ENCODE assay signal across 20 cellular contexts in the genomic region with DNA sequence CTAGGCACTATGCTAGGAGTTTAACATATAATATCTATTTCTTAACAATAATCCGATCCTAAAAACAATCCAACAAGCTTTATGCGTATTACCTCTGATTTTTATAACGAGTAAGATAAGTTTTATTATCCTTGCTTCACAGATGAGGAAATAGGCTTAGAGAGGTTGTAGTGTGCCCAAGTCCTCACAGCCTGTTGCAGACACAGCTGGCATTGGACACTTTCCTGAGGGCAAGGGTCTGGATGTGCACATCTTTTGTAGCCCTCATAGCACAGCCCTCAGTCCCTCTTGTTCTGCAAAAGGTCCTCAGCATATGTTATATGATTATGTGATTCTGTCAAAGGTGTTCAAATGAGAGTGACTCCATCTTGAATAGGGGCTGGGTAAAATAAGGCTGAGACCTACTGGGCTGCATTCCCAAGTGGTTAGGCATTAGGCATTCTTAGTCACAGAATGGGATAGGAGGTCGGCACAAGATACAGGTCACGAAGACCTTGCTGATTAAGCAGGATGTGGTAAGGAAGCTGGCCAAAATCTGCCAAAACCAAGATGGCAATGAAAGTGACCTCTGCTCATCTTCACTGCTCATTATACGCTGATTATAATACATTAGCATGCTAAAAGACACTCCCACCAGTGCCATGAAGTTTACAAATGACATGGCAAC.
DNase-seq lines count a peak whose midpoint lies in the region; ATAC-seq and TF ChIP-seq lines count a peak whose summit lies in the region.
"Had no signal": no experiment of that assay in that cellular context is flagged by ENCODE, and none has a peak within 500 bp of the region (broad histone marks: within the 10 kb centered on the region; RNA-seq: fewer than 3 reads in every experiment).

No MANE protein-coding gene starts in this region.

- H3K56ac ChIP-seq in IMR-90 (ENCODE audit: extremely low read depth, insufficient read depth, low read length): no peak overlapping the region

- H4K20me1 ChIP-seq in IMR-90 (ENCODE audit: insufficient read depth, low read length): no peaks in the 10 kb centered on the region

- intact Hi-C loops in IMR-90 (cut with micrococcal nuclease): no loop called here
- intact Hi-C loops in vagina (cut with DNase I): no loop called here
- intact Hi-C loops in thyroid gland (cut with DNase I): no loop called here

- POLR2A ChIA-PET in IMR-90 (lab: Charles Lee; ENCODE audit: unreplicated experiment): interaction anchor here (1.6 kb wide), 1 partner anchor 75 kb away, joined by 5 read pairs; a partner anchor contains a TSS

- BruUV-seq in IMR-90 (replicated peaks; lab: Mats Ljungman, UMichigan): no TSS peak

- no peak overlapping the region for H3K4me2 ChIP-seq in IMR-90 (ENCODE audit: low read depth, low read length)

- peak overlapping the region; percentile 79 to 93 for H4K8ac ChIP-seq in IMR-90 (ENCODE audit: low read depth in 2 of 2, low read length in 2 of 2)

- H3K14ac ChIP-seq in IMR-90 (replicated peaks; ENCODE audit: low read depth, low read length): peak overlapping the region; percentile 91

- no peak for TF ChIP-seq POLR2A in IMR-90 (IDR thresholded peaks at IDR 0.05; ENCODE audit: low read depth, low read length)
- TF ChIP-seq POLR2A in vagina (IDR thresholded peaks at IDR 0.05): no peak
- no peak for TF ChIP-seq POLR2A in thyroid gland (IDR thresholded peaks at IDR 0.05)

- H2AK9ac ChIP-seq in IMR-90 (replicated peaks; ENCODE audit: low read depth, low read length, poor library complexity): peak overlapping the region; percentile 81

- peaks cover 27% of the 10 kb centered on the region for H3K9me1 ChIP-seq in IMR-90 (ENCODE audit: insufficient read depth, low read length)

- dilution Hi-C loops in IMR-90 (cut with HindIII; ENCODE audit: low sequenced_read_pairs, unreplicated experiment): no loop called here

- H3K27me3 Mint-ChIP-seq in activated naive CD8-positive, alpha-beta T cell treated with anti-CD3 and anti-CD28 coated beads, Interleukin-2, amount 50 U/mL, for 24 hours: no peaks in the 10 kb centered on the region

- in situ Hi-C loops in IMR-90 (cut with MboI; ENCODE audit: low sequenced_read_pairs): no loop called here

- H3K9ac ChIP-seq in IMR-90 (ENCODE audit: low read depth, low read length): no peak overlapping the region

- H3K9me3 ChIP-seq in IMR-90 (ENCODE audit: control insufficient read depth, insufficient read depth, low read length): 0 out of 2 replicates have a peak, but pooled peaks cover 2% of the 10 kb centered on the region
- no peaks in the 10 kb centered on the region for H3K9me3 ChIP-seq in vagina
- no peaks in the 10 kb centered on the region for H3K9me3 ChIP-seq in thyroid gland
- H3K9me3 ChIP-seq: neutrophil had no signal

- H2BK120ac ChIP-seq in IMR-90 (ENCODE audit: low read depth, low read length): peak overlapping the region; percentile 97

- no peaks in the 10 kb centered on the region for H3K27me3 ChIP-seq in IMR-90 (ENCODE audit: control insufficient read depth, insufficient read depth, low read length)
- no peaks in the 10 kb centered on the region for H3K27me3 ChIP-seq in vagina
- no peaks in the 10 kb centered on the region for H3K27me3 ChIP-seq in thyroid gland
- H3K27me3 ChIP-seq: adrenal gland, neutrophil had no signal

- DNase-seq in AG10803 (ENCODE audit: low read depth) (peak; percentile 63), IMR-90 (peak; percentile 87), astrocyte of the hippocampus (ENCODE audit: low read depth, low spot score) (peak; percentile 52), kidney glomerular epithelial cell (lab: John Stamatoyannopoulos, UW) (peak; percentile 29), DMS79 (lab: John Stamatoyannopoulos, UW) (no peak), vagina (ENCODE audit: extremely low spot score in 2 of 2) (no peak), thyroid gland (no peak)
- DNase-seq in activated naive CD8-positive, alpha-beta T cell treated with anti-CD3 and anti-CD28 coated beads, Interleukin-2, amount 50 U/mL, for 24 hours: no peak
- DNase-seq: activated CD4-positive, alpha-beta T cell treated with anti-CD3 and anti-CD28 coated beads for 48 hours; activated T-cell treated with anti-CD3 and anti-CD28 coated beads, Interleukin-2, amount 50 U/mL, for 24 hours; dermis blood vessel endothelial cell; H9; NCI-H1694; stimulated activated naive B cell treated with anti-CD40 and anti-IgM and Interleukin-4, amounts not matched to agents 10 μg/mL and 1 μg/mL and 100 μg/mL, for 72 hours had no signal

- H3K4me1 Mint-ChIP-seq in activated naive CD8-positive, alpha-beta T cell treated with anti-CD3 and anti-CD28 coated beads, Interleukin-2, amount 50 U/mL, for 24 hours: no peaks in the 10 kb centered on the region
- H3K4me1 Mint-ChIP-seq: memory B cell had no signal

- peak overlapping the region; percentile 61; the same call in 1 of the 2 replicates for H3K18ac ChIP-seq in IMR-90 (ENCODE audit: low read depth, low read length)

- peak overlapping the region; percentile 97 for H3K4ac ChIP-seq in IMR-90 (ENCODE audit: low read depth, low read length)

- H3K4me3 Mint-ChIP-seq in activated naive CD8-positive, alpha-beta T cell treated with anti-CD3 and anti-CD28 coated beads, Interleukin-2, amount 50 U/mL, for 24 hours: no peak overlapping the region
- H3K4me3 Mint-ChIP-seq: activated T-cell treated with anti-CD3 and anti-CD28 coated beads, Interleukin-2, amount 50 U/mL, for 24 hours; H9; memory B cell; stimulated activated naive B cell treated with anti-CD40 and anti-IgM and Interleukin-4, amounts not matched to agents 10 μg/mL and 1 μg/mL and 100 μg/mL, for 72 hours; T-helper 2 cell treated with Interferon-gamma antibody and Interleukin-4, amounts not matched to agents 5 μg/mL and 100 μg/mL, for 36 hours had no signal

- ATAC-seq in IMR-90 (ENCODE audit: low read depth): peak; percentile 56; the same call in 1 of the 2 replicates
- ATAC-seq in activated naive CD8-positive, alpha-beta T cell treated with anti-CD3 and anti-CD28 coated beads, Interleukin-2, amount 50 U/mL, for 24 hours: no peak
- ATAC-seq: Panc1; sciatic nerve; stimulated activated naive B cell treated with anti-CD40 and anti-IgM and Interleukin-4, amounts not matched to agents 10 μg/mL and 1 μg/mL and 100 μg/mL, for 72 hours had no signal

- H3K23ac ChIP-seq in IMR-90 (ENCODE audit: low read depth, low read length): peak overlapping the region; percentile 94

- H3K9me3 Mint-ChIP-seq in activated naive CD8-positive, alpha-beta T cell treated with anti-CD3 and anti-CD28 coated beads, Interleukin-2, amount 50 U/mL, for 24 hours: peaks cover 12% of the 10 kb centered on the region
- H3K9me3 Mint-ChIP-seq: T-helper 2 cell treated with Interferon-gamma antibody and Interleukin-4, amounts not matched to agents 5 μg/mL and 100 μg/mL, for 36 hours had no signal

- peak overlapping the region; percentile 96 for H2BK20ac ChIP-seq in IMR-90 (ENCODE audit: low read depth, low read length)

- H4K91ac ChIP-seq in IMR-90 (ENCODE audit: insufficient read depth, low read depth, low read length): peak overlapping the region; percentile 95

- H3K4me1 ChIP-seq in IMR-90 (ENCODE audit: control insufficient read depth, insufficient read depth, low read length): peaks cover 17% of the 10 kb centered on the region
- H3K4me1 ChIP-seq in vagina: peaks cover 9% of the 10 kb centered on the region
- H3K4me1 ChIP-seq in thyroid gland: peaks cover 16 to 24% of the 10 kb centered on the region in 2 donors

- H3K4me3 ChIP-seq in AG10803 (ENCODE audit: low read length) (no peak overlapping the region), IMR-90 (ENCODE audit: insufficient read depth, low read depth, low read length) (no peak overlapping the region), vagina (no peak overlapping the region), thyroid gland (replicated peaks in 1 of 3) (no peak overlapping the region)
- H3K4me3 ChIP-seq: adrenal gland had no signal

- H2AK5ac ChIP-seq in IMR-90 (ENCODE audit: low read depth, low read length): peak overlapping the region; percentile 99

- no peak overlapping the region for H3K27ac Mint-ChIP-seq in activated naive CD8-positive, alpha-beta T cell treated with anti-CD3 and anti-CD28 coated beads, Interleukin-2, amount 50 U/mL, for 24 hours
- H3K27ac Mint-ChIP-seq: activated T-cell treated with anti-CD3 and anti-CD28 coated beads, Interleukin-2, amount 50 U/mL, for 24 hours; H9; memory B cell; stimulated activated naive B cell treated with anti-CD40 and anti-IgM and Interleukin-4, amounts not matched to agents 10 μg/mL and 1 μg/mL and 100 μg/mL, for 72 hours; T-helper 2 cell treated with Interferon-gamma antibody and Interleukin-4, amounts not matched to agents 5 μg/mL and 100 μg/mL, for 36 hours had no signal

- H3K79me1 ChIP-seq in IMR-90 (ENCODE audit: low read depth in 1 of 2, low read length in 2 of 2): peaks cover 0 to 12% of the 10 kb centered on the region in 2 experiments; a peak in 2 of 4 replicates

- peak overlapping the region; percentile 12; the same call in 1 of the 2 replicates for H3K27ac ChIP-seq in IMR-90 (ENCODE audit: insufficient read depth, low read length)
- no peak overlapping the region for H3K27ac ChIP-seq in vagina
- H3K27ac ChIP-seq in thyroid gland: no peak overlapping the region
- H3K27ac ChIP-seq: adrenal gland, neutrophil had no signal

- no peak for TF ChIP-seq CTCF in AG10803 (conservative IDR thresholded peaks at IDR 0.05; ENCODE audit: low read length)
- no peak for TF ChIP-seq CTCF in IMR-90 (conservative IDR thresholded peaks at IDR 0.05; ENCODE audit: low read depth, low read length)
- no peak for TF ChIP-seq CTCF in vagina (IDR thresholded peaks at IDR 0.05)
- TF ChIP-seq CTCF in thyroid gland (IDR thresholded peaks at IDR 0.05): no peak

- H3K36me3 ChIP-seq in IMR-90 (ENCODE audit: control insufficient read depth, insufficient read depth, low read length) (no peaks in the 10 kb centered on the region), vagina (no peaks in the 10 kb centered on the region), thyroid gland (no peaks in the 10 kb centered on the region)
- H3K36me3 ChIP-seq: adrenal gland, neutrophil had no signal

- 50 to 100% methylated on average over 1 to 3 of the region's 6 CpGs for whole genome bisulfite sequencing in IMR-90 (ENCODE audit: extremely low coverage in 2 of 2, insufficient read length in 1 of 2), 2 experiments
- WGBS in thyroid gland, 2 donors: 80 to 87% methylated on average over 6 of the region's 6 CpGs

- H2BK5ac ChIP-seq in IMR-90 (ENCODE audit: low read depth, low read length, poor library complexity, severe bottlenecking): peak overlapping the region; percentile 71

- CTCF ChIA-PET in IMR-90 (lab: Yijun Ruan, JAX): interaction anchor here (0.6 kb wide), 2 partner anchors 91 to 302 kb away, joined by 3 to 4 read pairs; no protein-coding TSS in a partner anchor

- H2AFZ ChIP-seq in IMR-90 (replicated peaks; ENCODE audit: low read length, poor library complexity): peak overlapping the region; percentile 73

- peak overlapping the region; percentile 99 for H2BK15ac ChIP-seq in IMR-90 (ENCODE audit: low read depth, low read length)

- no peak for TF ChIP-seq RAD21 in IMR-90 (IDR thresholded peaks at IDR 0.05; ENCODE audit: low read length)

- H4K5ac ChIP-seq in IMR-90 (ENCODE audit: low read depth, low read length): peak overlapping the region; percentile 24; the same call in 1 of the 2 replicates

- no peaks in the 10 kb centered on the region for H3K36me3 Mint-ChIP-seq in activated naive CD8-positive, alpha-beta T cell treated with anti-CD3 and anti-CD28 coated beads, Interleukin-2, amount 50 U/mL, for 24 hours (ENCODE audit: low read depth)
- H3K36me3 Mint-ChIP-seq: memory B cell had no signal

Comparison
In these comparisons a context has a peak if more than half of its experiments do, and no peak if none do; other contexts are left out.
1. DNase-seq: peak in AG10803 (single experiment), IMR-90 (single experiment), astrocyte of the hippocampus (single experiment) and kidney glomerular epithelial cell (single experiment); none in DMS79 (single experiment), vagina (0 of 2), activated naive CD8-positive, alpha-beta T cell treated with anti-CD3 and anti-CD28 coated beads, Interleukin-2, amount 50 U/mL, for 24 hours (single experiment) and thyroid gland (0 of 2).